In genomic region chr12:14860490-14860889, GRCh38 we compare ENCODE assay signal across 29 cellular contexts. TPM values are rescaled to one million over a fixed set of nuclear protein-coding genes. Genes with fewer than 3 reads are reported as not detected.
"Had no signal": no experiment of that assay in that cellular context is flagged by ENCODE, and none has a peak within 500 bp of the region (broad histone marks: within the 10 kb centered on the region; RNA-seq: fewer than 3 reads in every experiment).

No MANE protein-coding gene starts in this region.

- H3K36me3 ChIP-seq: stomach, suprapubic skin, thoracic aorta, thyroid gland, tibial artery, tibial nerve, transverse colon, upper lobe of left lung, upper lobe of right lung, uterus, vagina had no signal

- FAIRE-seq: urothelium cell line had no signal

- H3K27ac ChIP-seq: stomach, suprapubic skin, testis, thoracic aorta, thyroid gland, tibial artery, tibial nerve, transverse colon, upper lobe of left lung, upper lobe of right lung, uterus, vagina had no signal

- H3K4me3 ChIP-seq: stomach, suprapubic skin, testis, thoracic aorta, thyroid gland, tibial artery, tibial nerve, transverse colon, upper lobe of left lung, upper lobe of right lung, uterus, vagina had no signal

- H3K9me3 ChIP-seq: testis, thyroid gland, upper lobe of right lung, vagina had no signal

- H3K4me1 ChIP-seq: stomach, suprapubic skin, testis, thyroid gland, tibial artery, tibial nerve, transverse colon, upper lobe of left lung, upper lobe of right lung, uterus, vagina had no signal

- H3K27me3 ChIP-seq: stomach, suprapubic skin, testis, thyroid gland, tibial artery, tibial nerve, transverse colon, upper lobe of left lung, upper lobe of right lung, uterus, vagina had no signal

- ATAC-seq: stimulated activated effector memory CD8-positive, alpha-beta T cell treated with anti-CD3 and anti-CD28 coated beads, Interleukin-12 subunit alpha, Interleukin-12 subunit beta, amount 100 ng/mL, for 72 hours; stimulated activated memory B cell treated with anti-CD40 and anti-IgM and Interleukin-4, amounts not matched to agents 10 μg/mL and 1 μg/mL and 100 μg/mL, for 72 hours; stimulated activated naive B cell treated with anti-CD40 and anti-IgM and Interleukin-4, amounts not matched to agents 10 μg/mL and 1 μg/mL and 100 μg/mL, for 72 hours; stimulated activated naive CD8-positive, alpha-beta T cell treated with anti-CD3 and anti-CD28 coated beads, Interleukin-15, amount 100 ng/mL, for 72 hours; stimulated activated naive CD8-positive, alpha-beta T cell treated with anti-CD3 and anti-CD28 coated beads, Interleukin-15, Interleukin-2, amounts not matched to agents 100 U/mL and 50 U/mL, for 24 hours; upper lobe of right lung had no signal

- DNase-seq: stimulated activated CD4-positive, alpha-beta T cell treated with anti-CD3 and anti-CD28 coated beads, Interleukin-2, amount 100 ng/mL, for 48 hours; stimulated activated CD4-positive, alpha-beta T cell treated with anti-CD3 and anti-CD28 coated beads, Interleukin-4, amount 100 ng/mL, for 1 hour; stimulated activated CD4-positive, alpha-beta T cell treated with anti-CD3 and anti-CD28 coated beads, Interleukin-4, amount 100 ng/mL, for 24 hours; stimulated activated CD4-positive, alpha-beta T cell treated with anti-CD3 and anti-CD28 coated beads, Interleukin-4, amount 100 ng/mL, for 4 hours; stimulated activated CD8-positive, alpha-beta memory T cell treated with anti-CD3 and anti-CD28 coated beads, Interleukin-4, amount 100 ng/mL, for 48 hours; stimulated activated naive B cell treated with anti-CD40 and anti-IgM and Interleukin-4, amounts not matched to agents 10 μg/mL and 1 μg/mL and 100 μg/mL, for 72 hours; stimulated activated naive CD4-positive, alpha-beta T cell; stimulated activated naive CD4-positive, alpha-beta T cell treated with Interleukin-2 at 50 U/mL for 16 hours; stimulated activated naive CD8-positive, alpha-beta T cell treated with anti-CD3 and anti-CD28 coated beads, Interleukin-15, amount 100 ng/mL, for 72 hours; stimulated activated naive CD8-positive, alpha-beta T cell treated with anti-CD3 and anti-CD28 coated beads, Interleukin-15, Interleukin-2, amounts not matched to agents 100 U/mL and 50 U/mL, for 24 hours; stomach; substantia nigra; testis; thyroid gland; tibial artery; transverse colon; trophoblast cell; upper lobe of left lung; upper lobe of right lung; uterus had no signal

RNA-seq across cellular contexts. Expression of gene SMCO3, which starts 46.5 kb away (rescaled TPM):
- total RNA-seq: suprapubic skin, temporal lobe, transverse colon, ureter, vagina had no signal
- polyA plus RNA-seq: stomach had no signal
